Comparison of ENCODE assay signal across 9 cellular contexts in the genomic region with DNA sequence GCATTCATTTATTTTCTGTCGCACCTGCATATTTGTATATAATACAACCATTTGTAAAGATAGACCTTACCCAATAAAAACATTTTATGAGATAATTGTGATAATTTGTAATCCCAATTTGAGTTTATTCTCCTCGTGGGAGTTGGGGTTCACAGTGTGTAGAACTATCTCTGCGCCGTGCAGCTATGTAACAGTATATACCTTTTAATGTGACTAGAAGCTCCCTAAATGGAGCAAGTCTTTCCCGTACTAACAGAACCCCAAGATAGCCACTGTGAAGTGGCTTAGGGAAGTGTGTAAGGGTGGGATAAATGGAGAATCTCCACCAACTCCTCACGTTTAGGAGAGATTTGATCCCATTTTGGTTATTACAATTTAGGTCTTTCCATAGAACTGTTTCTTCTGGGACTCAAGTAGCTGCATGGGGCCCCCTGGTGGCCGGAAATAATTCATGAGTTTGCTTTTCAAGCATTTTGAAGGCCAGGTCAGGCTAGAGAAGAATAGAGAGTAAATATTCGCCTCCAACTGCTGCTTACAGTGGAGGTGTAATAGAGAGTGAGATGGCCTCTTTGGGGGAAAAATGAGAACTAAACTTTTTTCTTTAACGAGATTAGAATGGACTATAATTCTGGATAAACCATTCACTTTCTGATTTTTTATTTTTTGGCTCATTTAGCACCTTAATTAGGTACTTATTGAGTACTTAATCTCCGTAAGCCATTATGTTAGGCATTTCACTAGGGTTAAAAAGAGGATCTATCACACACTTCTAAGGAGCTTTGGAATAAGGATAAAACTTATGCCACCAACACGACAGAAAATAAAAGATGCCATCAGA. TPM values are rescaled to one million over a fixed set of nuclear protein-coding genes. Genes with fewer than 3 reads are reported as not detected.
DNase-seq lines count a peak whose midpoint lies in the region; ATAC-seq and TF ChIP-seq lines count a peak whose summit lies in the region.
"Had no signal": no experiment of that assay in that cellular context is flagged by ENCODE, and none has a peak within 500 bp of the region (broad histone marks: within the 10 kb centered on the region; RNA-seq: fewer than 3 reads in every experiment).

No MANE protein-coding gene starts in this region.

- H3K27ac Mint-ChIP-seq in natural killer cell = no peak overlapping the region
- H3K27ac Mint-ChIP-seq: activated naive CD8-positive, alpha-beta T cell had no signal

- H3K9me3 Mint-ChIP-seq in natural killer cell = no peaks in the 10 kb centered on the region

- H3K4me3 Mint-ChIP-seq in natural killer cell = no peak overlapping the region
- H3K4me3 Mint-ChIP-seq: activated naive CD8-positive, alpha-beta T cell had no signal

- H3K27me3 ChIP-seq in NT2/D1 (ENCODE audit: insufficient read depth, insufficient read length) = no peaks in the 10 kb centered on the region
- H3K27me3 ChIP-seq in esophagus muscularis mucosa = no peaks in the 10 kb centered on the region
- peaks cover 0 to 10% (median 0%) of the 10 kb centered on the region in 3 donors for H3K27me3 ChIP-seq in stomach

- WGBS in esophagus muscularis mucosa = 56% methylated on average over 11 of the region's 11 CpGs
- 47 to 52% (median 51%) methylated on average over 11 of the region's 11 CpGs for WGBS in stomach, 5 donors

- peak; percentile 33 for DNase-seq in Daoy (ENCODE audit: low read depth)
- peak; percentile 57 for DNase-seq in NT2/D1 (ENCODE audit: low read depth, low spot score)
- peak; percentile 80 for DNase-seq in activated CD8-positive, alpha-beta memory T cell treated with anti-CD3 and anti-CD28 coated beads, Interleukin-2, amount 50 U/mL, for 48 hours
- DNase-seq in esophagus muscularis mucosa (ENCODE audit: extremely low spot score) = no peak
- peak; percentile 31 for DNase-seq in natural killer cell
- DNase-seq in stomach = peak; percentile 81
- no peak for DNase-seq in COLO829 (ENCODE audit: low spot score)

- no peak overlapping the region for H3K9ac ChIP-seq in NT2/D1 (ENCODE audit: insufficient read length, low read depth)

- peaks cover 15 to 34% of the 10 kb centered on the region in 2 donors for H3K27me3 Mint-ChIP-seq in natural killer cell (ENCODE audit: low read depth in 2 of 2)

- no peaks in the 10 kb centered on the region for H3K36me3 Mint-ChIP-seq in natural killer cell
- H3K36me3 Mint-ChIP-seq: activated naive CD8-positive, alpha-beta T cell had no signal

- no peak overlapping the region for H3K4me3 ChIP-seq in NT2/D1 (ENCODE audit: insufficient read length, low read depth)
- H3K4me3 ChIP-seq in esophagus muscularis mucosa = no peak overlapping the region
- no peak overlapping the region for H3K4me3 ChIP-seq in stomach

- peak; percentile 57 for ATAC-seq in HG03159 (IDR thresholded peaks at IDR 0.05; ENCODE audit: unreplicated experiment)
- ATAC-seq in natural killer cell = peak in 1 of 3 donors; percentile 59

- no peaks in the 10 kb centered on the region for H3K9me3 ChIP-seq in NT2/D1 (ENCODE audit: insufficient read depth, low read length)
- H3K9me3 ChIP-seq in esophagus muscularis mucosa = no peaks in the 10 kb centered on the region
- H3K9me3 ChIP-seq in stomach = no peaks in the 10 kb centered on the region

- H3K36me3 ChIP-seq in NT2/D1 (ENCODE audit: insufficient read depth, insufficient read length, low read length) = no peaks in the 10 kb centered on the region
- H3K36me3 ChIP-seq in esophagus muscularis mucosa = peaks cover 0 to 10% (median 0%) of the 10 kb centered on the region in 4 donors
- H3K36me3 ChIP-seq in stomach = peaks cover 0 to 7% (median 3%) of the 10 kb centered on the region in 4 donors

- intact Hi-C loops in esophagus muscularis mucosa (cut with DNase I) = loop anchor here (2.0 to 5.0 kb wide), 3 partner anchors 34 to 191 kb away; partner anchors contain the start of gene PCTP
- intact Hi-C loops in natural killer cell (cut with micrococcal nuclease) = loop anchor here (2.0 kb wide), 1 partner anchor 191 kb away; no protein-coding TSS in a partner anchor
- intact Hi-C loops in stomach (cut with DNase I; ENCODE audit: low total_unique reads) = no loop called here

- TF ChIP-seq EP300 in esophagus muscularis mucosa (IDR thresholded peaks at IDR 0.05) (no peak), stomach (IDR thresholded peaks at IDR 0.05) (no peak)

- H3K4me1 Mint-ChIP-seq in natural killer cell = no peaks in the 10 kb centered on the region

- TF ChIP-seq CTCF in esophagus muscularis mucosa (IDR thresholded peaks at IDR 0.05) (peak; percentile 67 to 80 (median 75)), natural killer cell (IDR thresholded peaks at IDR 0.05) (peak; percentile 75), stomach (IDR thresholded peaks at IDR 0.05) (peak in 5 of 7 experiments; percentile 32 to 72 (median 49))

- no peak for TF ChIP-seq POLR2A in esophagus muscularis mucosa (IDR thresholded peaks at IDR 0.05; ENCODE audit: low read depth)
- TF ChIP-seq POLR2A in stomach (IDR thresholded peaks at IDR 0.05) = no peak

- no peaks in the 10 kb centered on the region for H3K4me1 ChIP-seq in NT2/D1 (ENCODE audit: insufficient read depth, insufficient read length)
- peaks cover 7 to 22% (median 16%) of the 10 kb centered on the region in 4 donors for H3K4me1 ChIP-seq in esophagus muscularis mucosa
- H3K4me1 ChIP-seq in stomach = peaks cover 0 to 19% (median 8%) of the 10 kb centered on the region in 4 donors

- no peak overlapping the region for H3K27ac ChIP-seq in esophagus muscularis mucosa (replicated peaks in 1 of 4)
- peak overlapping the region in 2 of 5 donors; percentile 35 to 38 for H3K27ac ChIP-seq in stomach

RNA-seq across cellular contexts. Expression of gene TMEM100, which starts 4.5 kb away (rescaled TPM):
- total RNA-seq in Daoy (2014; rRNA removed; shearing (Covaris generic)) = 0.06 TPM in 1 of 2 replicates, not detected in the other
- total RNA-seq in esophagus muscularis mucosa = 1 to 10 TPM; 4.2 to 9.6 (median 9.5) TPM
- not detected for total RNA-seq in natural killer cell
- total RNA-seq in stomach = 10 to 100 TPM in 4 of 5 donors, under 1 TPM in 1; 0.29 to 51.6 (median 23.2) TPM
- polyA plus RNA-seq in stomach = 10 to 100 TPM; 20.2 to 35.3 (median 28.9) TPM

RNA-seq across cellular contexts. Expression of gene PCTP, which starts 32.7 kb away (rescaled TPM):
- total RNA-seq in Daoy (2014; rRNA removed; shearing (Covaris generic)) = 5.9 and 8.1 TPM in 2 replicates
- total RNA-seq in esophagus muscularis mucosa (10 to 100 TPM; 11.2 to 17.4 (median 11.8) TPM), natural killer cell (1 to 10 TPM; 6.3 to 9.5 (median 9.2) TPM), stomach (10 to 100 TPM in 3 of 5 donors, 1 to 10 TPM in 2; 4.7 to 69.2 (median 23.1) TPM)
- 10 to 100 TPM; 14.6 to 22.8 (median 22.5) TPM for polyA plus RNA-seq in stomach

Comparison
In these comparisons a context has a peak if more than half of its experiments do, and no peak if none do; other contexts are left out.
1. DNase-seq: peak in Daoy (single experiment), NT2/D1 (single experiment), activated CD8-positive, alpha-beta memory T cell treated with anti-CD3 and anti-CD28 coated beads, Interleukin-2, amount 50 U/mL, for 48 hours (single experiment), natural killer cell (single experiment) and stomach (single experiment); none in esophagus muscularis mucosa (single experiment) and COLO829 (single experiment).
2. Peak in every context shown above with its lines, with median percentiles within 50 percentile points of each other: CTCF ChIP-seq.